ENCODE assay signal across 32 cellular contexts in the genomic region with DNA sequence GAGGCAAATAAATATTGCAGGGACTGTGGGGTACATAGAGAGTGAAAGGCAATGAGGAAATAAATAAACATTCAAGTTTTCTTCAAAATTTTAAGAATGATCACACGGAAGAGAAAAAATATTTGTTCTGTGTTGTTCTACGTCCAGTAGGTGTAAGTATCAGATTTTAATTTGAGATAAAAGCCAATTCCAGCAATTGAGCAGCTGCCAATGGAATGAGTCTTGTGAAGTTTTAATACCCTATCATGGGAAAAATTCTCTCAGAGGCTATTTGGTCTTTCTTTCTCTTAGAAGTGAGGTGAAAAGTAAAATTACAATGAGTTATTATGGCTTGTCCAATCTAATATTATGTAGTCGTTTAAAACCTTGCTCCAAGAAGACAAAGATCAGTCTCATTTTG.
DNase-seq lines count a peak whose midpoint lies in the region; ATAC-seq and TF ChIP-seq lines count a peak whose summit lies in the region.
"Had no signal": no experiment of that assay in that cellular context is flagged by ENCODE, and none has a peak within 500 bp of the region (broad histone marks: within the 10 kb centered on the region; RNA-seq: fewer than 3 reads in every experiment).

No MANE protein-coding gene starts in this region.

- in situ Hi-C loops in GM23248 (cut with MboI), result no loop called here

- 44 to 48% methylated on average over 3 of the region's 3 CpGs for WGBS in GM23248 (ENCODE audit: low coverage in 1 of 2, low lambda C conversion rate in 2 of 2, missing lambda C conversion rate in 2 of 2), 2 experiments

- peak overlapping the region; percentile 33; the same call in 1 of the 2 replicates for H2AFZ ChIP-seq in GM23248

- H3K9me2 ChIP-seq in GM23248 (ENCODE audit: insufficient read depth), result no peaks in the 10 kb centered on the region

- peak overlapping the region; percentile 21; the same call in 1 of the 2 replicates for H3K9ac ChIP-seq in GM23248
- H3K9ac ChIP-seq: BLaER1 treated with 17β-estradiol and CSF1 and Interleukin-3, amounts not matched to agents 10 nM and 100 nM had no signal

- no peaks in the 10 kb centered on the region for H4K20me1 ChIP-seq in GM23248 (ENCODE audit: insufficient read depth)
- H4K20me1 ChIP-seq: BLaER1 treated with 17β-estradiol and CSF1 and Interleukin-3, amounts not matched to agents 10 nM and 100 nM had no signal

- H3K4me1 ChIP-seq in GM23248 (ENCODE audit: insufficient read depth), result peaks cover 31% of the 10 kb centered on the region
- peaks cover 39% of the 10 kb centered on the region for H3K4me1 ChIP-seq in SJSA1 (replicated peaks)
- H3K4me1 ChIP-seq: right atrium auricular region, vagina had no signal

- peak overlapping the region; percentile 89 for H3K27ac Mint-ChIP-seq in osteocyte (ENCODE audit: unreplicated experiment)
- H3K27ac Mint-ChIP-seq: activated CD8-positive, alpha-beta memory T cell treated with anti-CD3 and anti-CD28 coated beads, Interleukin-2, amount 10 ng/mL, durations not matched to agents 7 days and 5 days; activated naive CD4-positive, alpha-beta T cell treated with anti-CD3 and anti-CD28 coated beads, Interleukin-2, amount 50 U/mL, for 72 hours; T-helper 2 cell treated with Interferon-gamma antibody and Interleukin-4, amounts not matched to agents 5 μg/mL and 100 μg/mL, for 36 hours had no signal

- peaks cover 52% of the 10 kb centered on the region for H3K4me1 Mint-ChIP-seq in osteocyte (ENCODE audit: unreplicated experiment)
- H3K4me1 Mint-ChIP-seq: central memory CD8-positive, alpha-beta T cell; naive thymus-derived CD4-positive, alpha-beta T cell had no signal

- H3K27me3 Mint-ChIP-seq in osteocyte (ENCODE audit: unreplicated experiment), result no peaks in the 10 kb centered on the region
- H3K27me3 Mint-ChIP-seq: activated CD8-positive, alpha-beta memory T cell treated with anti-CD3 and anti-CD28 coated beads, Interleukin-2, amount 10 ng/mL, durations not matched to agents 7 days and 5 days; central memory CD8-positive, alpha-beta T cell had no signal

- no peak for TF ChIP-seq CTCF in osteocyte (IDR thresholded peaks at IDR 0.05)

- peak overlapping the region; percentile 69 for H3K4me2 ChIP-seq in GM23248 (ENCODE audit: unreplicated experiment)

- ATAC-seq in HG03097 (IDR thresholded peaks at IDR 0.05; ENCODE audit: low FRiP score, unreplicated experiment) (no peak), GM18511 (IDR thresholded peaks at IDR 0.05; ENCODE audit: unreplicated experiment) (no peak)
- ATAC-seq: activated CD8-positive, alpha-beta memory T cell treated with anti-CD3 and anti-CD28 coated beads, Interleukin-2, amount 10 ng/mL, durations not matched to agents 7 days and 5 days; heart left ventricle; stimulated activated naive CD8-positive, alpha-beta T cell treated with anti-CD3 and anti-CD28 coated beads, Interleukin-15, Interleukin-2, amounts not matched to agents 100 U/mL and 50 U/mL, for 24 hours had no signal

- H3F3A ChIP-seq in GM23248 (ENCODE audit: insufficient read depth), result peaks cover 31% of the 10 kb centered on the region

- H3K36me3 Mint-ChIP-seq in osteocyte (ENCODE audit: unreplicated experiment), result peaks cover 3% of the 10 kb centered on the region
- H3K36me3 Mint-ChIP-seq: activated naive CD4-positive, alpha-beta T cell treated with anti-CD3 and anti-CD28 coated beads, Interleukin-2, amount 50 U/mL, for 72 hours; naive thymus-derived CD4-positive, alpha-beta T cell had no signal

- H3K27ac ChIP-seq in GM23248 (peak overlapping the region; percentile 78), SJSA1 (peak overlapping the region; percentile 93), epithelial cell of prostate (peak overlapping the region; percentile 84)
- H3K27ac ChIP-seq: BLaER1 treated with 17β-estradiol and CSF1 and Interleukin-3, amounts not matched to agents 10 nM and 100 nM; heart left ventricle; ovary; right atrium auricular region; RWPE1; thoracic aorta; vagina had no signal

- H3K27me3 ChIP-seq in GM23248 (replicated peaks; ENCODE audit: insufficient read depth), result no peaks in the 10 kb centered on the region
- H3K27me3 ChIP-seq in SJSA1 (replicated peaks), result no peaks in the 10 kb centered on the region
- H3K27me3 ChIP-seq: BLaER1 treated with 17β-estradiol and CSF1 and Interleukin-3, amounts not matched to agents 10 nM and 100 nM; heart left ventricle; ovary; right atrium auricular region; vagina had no signal

- no peaks in the 10 kb centered on the region for H3K9me3 ChIP-seq in GM23248 (ENCODE audit: low read depth)
- no peaks in the 10 kb centered on the region for H3K9me3 ChIP-seq in SJSA1 (replicated peaks)
- H3K9me3 ChIP-seq: Caco-2, heart left ventricle, ovary, right atrium auricular region, thoracic aorta, vagina had no signal

- H3K4me3 ChIP-seq in GM23248, result peak overlapping the region; percentile 29
- no peak overlapping the region for H3K4me3 ChIP-seq in SJSA1
- H3K4me3 ChIP-seq: BLaER1 treated with 17β-estradiol and CSF1 and Interleukin-3, amounts not matched to agents 10 nM and 100 nM; heart left ventricle; ovary; right atrium auricular region; thoracic aorta; vagina had no signal

- H3K4me3 Mint-ChIP-seq in osteocyte (ENCODE audit: unreplicated experiment), result no peak overlapping the region
- H3K4me3 Mint-ChIP-seq: activated CD8-positive, alpha-beta memory T cell treated with anti-CD3 and anti-CD28 coated beads, Interleukin-2, amount 10 ng/mL, durations not matched to agents 7 days and 5 days; central memory CD8-positive, alpha-beta T cell; naive thymus-derived CD4-positive, alpha-beta T cell; T-helper 2 cell treated with Interferon-gamma antibody and Interleukin-4, amounts not matched to agents 5 μg/mL and 100 μg/mL, for 36 hours had no signal

- no peaks in the 10 kb centered on the region for H3K9me3 Mint-ChIP-seq in osteocyte (ENCODE audit: unreplicated experiment)
- H3K9me3 Mint-ChIP-seq: central memory CD8-positive, alpha-beta T cell had no signal

- DNase-seq in GM23248 (no peak), SJSA1 (ENCODE audit: low read depth in 1 of 2, low spot score in 2 of 2) (no peak), epithelial cell of prostate (ENCODE audit: low read depth, low spot score) (no peak), osteocyte (ENCODE audit: extremely low spot score, unreplicated experiment) (no peak), NCI-H2227 (lab: John Stamatoyannopoulos, UW; ENCODE audit: unreplicated experiment) (no peak), putamen (ENCODE audit: low spot score) (no peak)
- DNase-seq: activated CD4-positive, alpha-beta T cell treated with anti-CD3 and anti-CD28 coated beads, Interleukin-2, amount 50 U/mL, for 1 hour; activated CD8-positive, alpha-beta memory T cell treated with anti-CD3 and anti-CD28 coated beads, Interleukin-2, amount 10 ng/mL, durations not matched to agents 7 days and 5 days; aorta; Caco-2; DND-41; heart left ventricle; Karpas-422; mesendoderm; naive thymus-derived CD4-positive, alpha-beta T cell; NCI-H1092 treated with DMSO at 0.1 percent for 48 hours; NCI-H1930; NCI-H69; ovary; stimulated activated CD4-positive, alpha-beta T cell treated with anti-CD3 and anti-CD28 coated beads, Interleukin-12 subunit alpha, Interleukin-12 subunit beta, amount 100 ng/mL, for 4 hours; stimulated activated CD4-positive, alpha-beta T cell treated with anti-CD3 and anti-CD28 coated beads, Interleukin-4, amount 100 ng/mL, for 24 hours; stimulated activated naive CD8-positive, alpha-beta T cell treated with anti-CD3 and anti-CD28 coated beads, Interleukin-15, Interleukin-2, amounts not matched to agents 100 U/mL and 50 U/mL, for 24 hours had no signal

- H3K36me3 ChIP-seq in GM23248 (ENCODE audit: low read depth), result no peaks in the 10 kb centered on the region
- no peaks in the 10 kb centered on the region for H3K36me3 ChIP-seq in SJSA1
- H3K36me3 ChIP-seq: BLaER1 treated with 17β-estradiol and CSF1 and Interleukin-3, amounts not matched to agents 10 nM and 100 nM; heart left ventricle; ovary; right atrium auricular region; thoracic aorta; vagina had no signal

- no peaks in the 10 kb centered on the region for H3K79me2 ChIP-seq in GM23248 (ENCODE audit: insufficient read depth)
